In genomic region chrX:107659768-107660167, GRCh38 we compare ENCODE assay signal across 8 cellular contexts. TPM values are rescaled to one million over a fixed set of nuclear protein-coding genes. Genes with fewer than 3 reads are reported as not detected.
A peak's percentile ranks its signal among the peaks of the same experiment; 100 is the strongest.
DNase-seq lines count a peak whose midpoint lies in the region; ATAC-seq and TF ChIP-seq lines count a peak whose summit lies in the region.

No MANE protein-coding gene starts in this region.

- H3K27me3 ChIP-seq in breast epithelium (peaks cover 0 to 40% of the 10 kb centered on the region in 2 donors), liver (ENCODE audit: control insufficient read depth in 4 of 4, insufficient read depth in 4 of 4, low read length in 3 of 4) (no peaks in the 10 kb centered on the region)

- no peak for TF ChIP-seq POLR2A in breast epithelium (IDR thresholded peaks at IDR 0.05)

- no peak overlapping the region for H3K9ac ChIP-seq in liver (ENCODE audit: low read depth in 1 of 2, low read length in 2 of 2)

- TF ChIP-seq CTCF in breast epithelium (IDR thresholded peaks at IDR 0.05) (peak; percentile 43 to 67 (median 66)), liver (IDR thresholded peaks at IDR 0.05; ENCODE audit: low read depth, low read length, missing input control) (peak; percentile 75)

- 83% methylated on average over 1 of the region's 1 CpG for WGBS in liver

- TF ChIP-seq RAD21 in liver (IDR thresholded peaks at IDR 0.05) = peak; percentile 85 to 92

- H3K27ac ChIP-seq in breast epithelium (no peak overlapping the region), liver (ENCODE audit: low read depth in 1 of 2, low read length in 2 of 2) (no peak overlapping the region)

- peak; percentile 28 to 39 for DNase-seq in AML-193 (lab: John Stamatoyannopoulos, UW)
- peak; percentile 20 for DNase-seq in NCI-H2227 treated with DMSO at 0.1 percent for 48 hours (lab: John Stamatoyannopoulos, UW)
- no peak for DNase-seq in breast epithelium (ENCODE audit: low spot score in 2 of 2)
- DNase-seq in stimulated activated CD4-positive, alpha-beta T cell treated with anti-CD3 and anti-CD28 coated beads, Interleukin-1b, Interleukin-23, amount 100 ng/mL, for 48 hours = no peak

- H3K4me3 ChIP-seq in breast epithelium = no peak overlapping the region
- H3K4me3 ChIP-seq in liver (ENCODE audit: low read depth in 1 of 3, low read length in 3 of 3) = no peak overlapping the region

- ATAC-seq in GM18502 (IDR thresholded peaks at IDR 0.05; ENCODE audit: poor library complexity, unreplicated experiment) (peak; percentile 44), HG03108 (IDR thresholded peaks at IDR 0.05; ENCODE audit: unreplicated experiment) (no peak), GM19023 (IDR thresholded peaks at IDR 0.05; ENCODE audit: unreplicated experiment) (no peak)

- H3K9me3 ChIP-seq in breast epithelium = no peaks in the 10 kb centered on the region
- H3K9me3 ChIP-seq in liver (ENCODE audit: control insufficient read depth in 4 of 4, low read length in 3 of 4) = no peaks in the 10 kb centered on the region

- intact Hi-C loops in breast epithelium (cut with DNase I; ENCODE audit: low total_unique reads) = no loop called here

- H3K4me1 ChIP-seq in breast epithelium (no peaks in the 10 kb centered on the region), liver (ENCODE audit: control insufficient read depth in 4 of 4, insufficient read depth in 4 of 4, low read length in 3 of 4) (no peaks in the 10 kb centered on the region)

- no peaks in the 10 kb centered on the region for H3K36me3 ChIP-seq in breast epithelium
- H3K36me3 ChIP-seq in liver (ENCODE audit: control insufficient read depth in 4 of 4, insufficient read depth in 3 of 4, low read depth in 1 of 4, low read length in 3 of 4) = no peaks in the 10 kb centered on the region

TF ChIP-seq in liver, 16 proteins besides CTCF, POLR2A, EP300 and RAD21:
- TF ChIP-seq, protein P1, sequence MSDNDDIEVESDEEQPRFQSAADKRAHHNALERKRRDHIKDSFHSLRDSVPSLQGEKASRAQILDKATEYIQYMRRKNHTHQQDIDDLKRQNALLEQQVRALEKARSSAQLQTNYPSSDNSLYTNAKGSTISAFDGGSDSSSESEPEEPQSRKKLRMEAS (IDR thresholded peaks at IDR 0.05) = no peak
- TF ChIP-seq HNF4A (conservative IDR thresholded peaks at IDR 0.05) (no peak), RXRA (IDR thresholded peaks at IDR 0.05) (no peak), EGR1 (IDR thresholded peaks at IDR 0.05; ENCODE audit: low read depth in 2 of 2) (no peak), TAF1 (conservative IDR thresholded peaks at IDR 0.05) (no peak), FOXA1 (IDR thresholded peaks at IDR 0.05) (no peak), ATF3 (IDR thresholded peaks at IDR 0.05) (no peak), YY1 (IDR thresholded peaks at IDR 0.05) (no peak), JUND (IDR thresholded peaks at IDR 0.05) (no peak), HNF4G (IDR thresholded peaks at IDR 0.05) (no peak), GABPA (IDR thresholded peaks at IDR 0.05 in 1 of 2, conservative IDR thresholded peaks at IDR 0.05 in 1 of 2) (no peak), NR2F2 (IDR thresholded peaks at IDR 0.05) (no peak), FOXA2 (IDR thresholded peaks at IDR 0.05) (no peak)
- TF ChIP-seq, protein P2, sequence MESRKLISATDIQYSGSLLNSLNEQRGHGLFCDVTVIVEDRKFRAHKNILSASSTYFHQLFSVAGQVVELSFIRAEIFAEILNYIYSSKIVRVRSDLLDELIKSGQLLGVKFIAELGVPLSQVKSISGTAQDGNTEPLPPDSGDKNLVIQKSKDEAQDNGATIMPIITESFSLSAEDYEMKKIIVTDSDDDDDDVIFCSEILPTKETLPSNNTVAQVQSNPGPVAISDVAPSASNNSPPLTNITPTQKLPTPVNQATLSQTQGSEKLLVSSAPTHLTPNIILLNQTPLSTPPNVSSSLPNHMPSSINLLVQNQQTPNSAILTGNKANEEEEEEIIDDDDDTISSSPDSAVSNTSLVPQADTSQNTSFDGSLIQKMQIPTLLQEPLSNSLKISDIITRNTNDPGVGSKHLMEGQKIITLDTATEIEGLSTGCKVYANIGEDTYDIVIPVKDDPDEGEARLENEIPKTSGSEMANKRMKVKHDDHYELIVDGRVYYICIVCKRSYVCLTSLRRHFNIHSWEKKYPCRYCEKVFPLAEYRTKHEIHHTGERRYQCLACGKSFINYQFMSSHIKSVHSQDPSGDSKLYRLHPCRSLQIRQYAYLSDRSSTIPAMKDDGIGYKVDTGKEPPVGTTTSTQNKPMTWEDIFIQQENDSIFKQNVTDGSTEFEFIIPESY (IDR thresholded peaks at IDR 0.05) = no peak

RNA-seq across cellular contexts. Expression of gene PRPS1, which starts 31.5 kb away (rescaled TPM):
- total RNA-seq in breast epithelium (10 to 100 TPM; 19.3 to 24.9 (median 20.8) TPM), liver (10 to 100 TPM; 24.1 to 28.1 TPM)
- polyA plus RNA-seq in liver = 10 to 100 TPM; 13.3 to 32.2 TPM

Comparison
In these comparisons a context has a peak if more than half of its experiments do, and no peak if none do; other contexts are left out.
1. DNase-seq: peak in AML-193 (2 of 2) and NCI-H2227 treated with DMSO at 0.1 percent for 48 hours (single experiment); none in breast epithelium (0 of 2) and stimulated activated CD4-positive, alpha-beta T cell treated with anti-CD3 and anti-CD28 coated beads, Interleukin-1b, Interleukin-23, amount 100 ng/mL, for 48 hours (single experiment).